8 cellular contexts compared by ENCODE assay signal in genomic region chr14:24231263-24232120, GRCh38. TPM values are rescaled to one million over a fixed set of nuclear protein-coding genes. Genes with fewer than 3 reads are reported as not detected.
DNase-seq lines count a peak whose midpoint lies in the region; ATAC-seq and TF ChIP-seq lines count a peak whose summit lies in the region.

No MANE protein-coding gene starts in this region.

- DNase-seq in hepatocyte (ENCODE audit: low spot score) (no peak), smooth muscle cell (lab: John Stamatoyannopoulos, UW; ENCODE audit: unreplicated experiment) (no peak), middle frontal gyrus (ENCODE audit: extremely low spot score, low spot score) (no peak), NCI-H1105 (lab: John Stamatoyannopoulos, UW) (no peak)

- H3K4me2 ChIP-seq in hepatocyte (peak overlapping the region; percentile 87), smooth muscle cell (peak overlapping the region; percentile 93)

- peak overlapping the region; percentile 96 for H3K27ac ChIP-seq in hepatocyte
- peak overlapping the region; percentile 89 for H3K27ac ChIP-seq in smooth muscle cell (ENCODE audit: low read depth)

- peaks cover 68% of the 10 kb centered on the region for H3K36me3 Mint-ChIP-seq in activated T-helper 17 cell treated with anti-CD3 and anti-CD28 coated beads, Interleukin-2, amount 50 U/mL, for 72 hours (ENCODE audit: low read depth)

- TF ChIP-seq CTCF in hepatocyte (IDR thresholded peaks at IDR 0.05; ENCODE audit: poor library complexity) (no peak), smooth muscle cell (IDR thresholded peaks at IDR 0.05; ENCODE audit: borderline replicate concordance, insufficient read depth, poor library complexity, severe bottlenecking) (no peak)

- H3K4me1 Mint-ChIP-seq in activated T-helper 17 cell treated with anti-CD3 and anti-CD28 coated beads, Interleukin-2, amount 50 U/mL, for 72 hours, result peaks cover 29% of the 10 kb centered on the region

- no peak for TF ChIP-seq POLR2A in GM18505 (IDR thresholded peaks at IDR 0.05; ENCODE audit: borderline replicate concordance, extremely low read depth, insufficient read depth, insufficient read length)

- H3K9me2 ChIP-seq in hepatocyte (replicated peaks; ENCODE audit: insufficient read depth), result no peaks in the 10 kb centered on the region

- H3K4me3 Mint-ChIP-seq in activated T-helper 17 cell treated with anti-CD3 and anti-CD28 coated beads, Interleukin-2, amount 50 U/mL, for 72 hours, result peak overlapping the region; percentile 84

- H3K4me3 ChIP-seq in hepatocyte (peak overlapping the region; percentile 96), smooth muscle cell (peak overlapping the region; percentile 85)

- ATAC-seq in GM18505 (IDR thresholded peaks at IDR 0.05; ENCODE audit: unreplicated experiment), result peak; percentile 4
- ATAC-seq in HG03097 (IDR thresholded peaks at IDR 0.05; ENCODE audit: low FRiP score, unreplicated experiment), result peak; percentile 8
- ATAC-seq in activated T-helper 17 cell treated with anti-CD3 and anti-CD28 coated beads, Interleukin-2, amount 50 U/mL, for 72 hours (replicated peaks), result no peak
- no peak for ATAC-seq in activated CD4-positive, CD25-positive, alpha-beta regulatory T cell treated with anti-CD3 and anti-CD28 coated beads, Interleukin-2, amount 50 U/mL, for 24 hours

- H3K9me3 Mint-ChIP-seq in activated T-helper 17 cell treated with anti-CD3 and anti-CD28 coated beads, Interleukin-2, amount 50 U/mL, for 72 hours, result no peaks in the 10 kb centered on the region

- H3K79me2 ChIP-seq in hepatocyte (peaks cover 81% of the 10 kb centered on the region), smooth muscle cell (ENCODE audit: low read depth) (peaks cover 78% of the 10 kb centered on the region)

- WGBS in hepatocyte (ENCODE audit: low lambda C conversion rate, missing lambda C conversion rate), result 15% methylated on average over 23 of the region's 23 CpGs
- 15% methylated on average over 23 of the region's 23 CpGs for WGBS in smooth muscle cell (ENCODE audit: low lambda C conversion rate)

- no peaks in the 10 kb centered on the region for H3K9me3 ChIP-seq in hepatocyte (ENCODE audit: low read depth)
- no peaks in the 10 kb centered on the region for H3K9me3 ChIP-seq in smooth muscle cell (replicated peaks; ENCODE audit: low read depth)

- no peaks in the 10 kb centered on the region for H3K27me3 Mint-ChIP-seq in activated T-helper 17 cell treated with anti-CD3 and anti-CD28 coated beads, Interleukin-2, amount 50 U/mL, for 72 hours

- H2AFZ ChIP-seq in hepatocyte (peak overlapping the region; percentile 98), smooth muscle cell (ENCODE audit: low read depth) (peak overlapping the region; percentile 76)

- no peaks in the 10 kb centered on the region for H3K27me3 ChIP-seq in hepatocyte
- no peaks in the 10 kb centered on the region for H3K27me3 ChIP-seq in smooth muscle cell (ENCODE audit: low read depth)

- H3K36me3 ChIP-seq in hepatocyte (replicated peaks; ENCODE audit: insufficient read depth, low read depth) (no peaks in the 10 kb centered on the region), smooth muscle cell (ENCODE audit: low read depth) (no peaks in the 10 kb centered on the region)

- H3K4me1 ChIP-seq in hepatocyte (ENCODE audit: insufficient read depth) (peaks cover 20% of the 10 kb centered on the region), smooth muscle cell (ENCODE audit: low read depth) (peaks cover 17% of the 10 kb centered on the region)

- H3K9ac ChIP-seq in smooth muscle cell (ENCODE audit: low read depth), result peak overlapping the region; percentile 91

- H3K27ac Mint-ChIP-seq in activated T-helper 17 cell treated with anti-CD3 and anti-CD28 coated beads, Interleukin-2, amount 50 U/mL, for 72 hours, result peak overlapping the region; percentile 85

- peaks cover 8% of the 10 kb centered on the region for H3F3A ChIP-seq in smooth muscle cell (ENCODE audit: low read depth)

- H4K20me1 ChIP-seq in hepatocyte (ENCODE audit: insufficient read depth, poor library complexity, severe bottlenecking), result no peaks in the 10 kb centered on the region
- H4K20me1 ChIP-seq in smooth muscle cell (ENCODE audit: low read depth), result peaks cover 22% of the 10 kb centered on the region

RNA-seq across cellular contexts. Expression of gene NEDD8, which starts 0.7 kb away (rescaled TPM):
- 100 to 1,000 TPM; 128 to 243 TPM for total RNA-seq in activated T-helper 17 cell treated with anti-CD3 and anti-CD28 coated beads, Interleukin-2, amount 50 U/mL, for 72 hours
- 158 and 162 TPM in 2 replicates for total RNA-seq in hepatocyte
- polyA plus RNA-seq in hepatocyte, result 326 TPM in 2 replicates
- 209 and 211 TPM in 2 replicates for total RNA-seq in smooth muscle cell
- 375 and 432 TPM in 2 replicates for polyA plus RNA-seq in smooth muscle cell

RNA-seq across cellular contexts. Expression of gene GMPR2, which starts 1.2 kb away (rescaled TPM):
- 10 to 100 TPM; 73.2 to 85.0 TPM for total RNA-seq in activated T-helper 17 cell treated with anti-CD3 and anti-CD28 coated beads, Interleukin-2, amount 50 U/mL, for 72 hours
- total RNA-seq in hepatocyte, result 70.2 and 83.4 TPM in 2 replicates
- 62.4 and 69.6 TPM in 2 replicates for polyA plus RNA-seq in hepatocyte
- total RNA-seq in smooth muscle cell, result 38.8 and 65.0 TPM in 2 replicates
- 43.4 and 55.9 TPM in 2 replicates for polyA plus RNA-seq in smooth muscle cell

RNA-seq across cellular contexts. Expression of gene TINF2, which starts 10.9 kb away (rescaled TPM):
- 10 to 100 TPM; 61.4 to 76.4 TPM for total RNA-seq in activated T-helper 17 cell treated with anti-CD3 and anti-CD28 coated beads, Interleukin-2, amount 50 U/mL, for 72 hours
- 34.0 and 36.5 TPM in 2 replicates for total RNA-seq in hepatocyte
- 39.6 and 42.5 TPM in 2 replicates for polyA plus RNA-seq in hepatocyte
- total RNA-seq in smooth muscle cell, result 27.9 and 38.8 TPM in 2 replicates
- polyA plus RNA-seq in smooth muscle cell, result 43.6 and 52.5 TPM in 2 replicates

RNA-seq across cellular contexts. Expression of gene MDP1, which starts 15.6 kb away (rescaled TPM):
- total RNA-seq in activated T-helper 17 cell treated with anti-CD3 and anti-CD28 coated beads, Interleukin-2, amount 50 U/mL, for 72 hours, result 1 to 10 TPM; 4.0 to 7.1 TPM
- total RNA-seq in hepatocyte (8.0 and 12.2 TPM in 2 replicates), smooth muscle cell (31.0 and 33.0 TPM in 2 replicates)
- polyA plus RNA-seq in hepatocyte (16.1 and 20.9 TPM in 2 replicates), smooth muscle cell (36.8 and 42.3 TPM in 2 replicates)

RNA-seq across cellular contexts. Expression of gene CHMP4A, which starts 18.2 kb away (rescaled TPM):
- total RNA-seq in activated T-helper 17 cell treated with anti-CD3 and anti-CD28 coated beads, Interleukin-2, amount 50 U/mL, for 72 hours, result 10 to 100 TPM; 62.8 to 69.8 TPM
- total RNA-seq in hepatocyte, result 25.6 and 40.8 TPM in 2 replicates
- polyA plus RNA-seq in hepatocyte, result 73.6 and 106 TPM in 2 replicates
- total RNA-seq in smooth muscle cell, result 29.7 and 32.5 TPM in 2 replicates
- polyA plus RNA-seq in smooth muscle cell, result 46.8 and 63.9 TPM in 2 replicates

Comparison
In these comparisons a context has a peak if more than half of its experiments do, and no peak if none do; other contexts are left out.
1. ATAC-seq: peak in GM18505 (single experiment) and HG03097 (single experiment); none in activated T-helper 17 cell treated with anti-CD3 and anti-CD28 coated beads, Interleukin-2, amount 50 U/mL, for 72 hours (single experiment) and activated CD4-positive, CD25-positive, alpha-beta regulatory T cell treated with anti-CD3 and anti-CD28 coated beads, Interleukin-2, amount 50 U/mL, for 24 hours (0 of 2).